In genomic region chr9:15304620-15305019, GRCh38 we compare ENCODE assay signal across 12 cellular contexts. TPM values are rescaled to one million over a fixed set of nuclear protein-coding genes. Genes with fewer than 3 reads are reported as not detected.
DNase-seq lines count a peak whose midpoint lies in the region; ATAC-seq and TF ChIP-seq lines count a peak whose summit lies in the region.
"Had no signal": no experiment of that assay in that cellular context is flagged by ENCODE, and none has a peak within 500 bp of the region (broad histone marks: within the 10 kb centered on the region; RNA-seq: fewer than 3 reads in every experiment).

No MANE protein-coding gene starts in this region.

- TF ChIP-seq CTCF in mammary epithelial cell (conservative IDR thresholded peaks at IDR 0.05 in 1 of 2, IDR thresholded peaks at IDR 0.05 in 1 of 2; ENCODE audit: extremely low read depth in 1 of 2, insufficient read depth in 1 of 2, low read depth in 1 of 2, low read length in 2 of 2): no peak

- peaks cover 38 to 61% (median 48%) of the 10 kb centered on the region in 4 donors for H3K4me1 Mint-ChIP-seq in CD4-positive, CD25-positive, alpha-beta regulatory T cell
- H3K4me1 Mint-ChIP-seq in effector memory CD8-positive, alpha-beta T cell (ENCODE audit: low read depth in 2 of 2): peaks cover 33 to 47% of the 10 kb centered on the region in 2 donors

- no peaks in the 10 kb centered on the region for H3K36me3 ChIP-seq in CD4-positive, CD25-positive, alpha-beta regulatory T cell (ENCODE audit: control insufficient read depth, insufficient read depth, low read length)
- H3K36me3 ChIP-seq in mammary epithelial cell (ENCODE audit: insufficient read depth, low read length) (no peaks in the 10 kb centered on the region), aorta (ENCODE audit: control insufficient read depth in 1 of 2, insufficient read depth in 2 of 2, low read length in 1 of 2) (peaks cover 0 to 3% of the 10 kb centered on the region in 2 donors)
- H3K36me3 ChIP-seq: uterus had no signal

- no peaks in the 10 kb centered on the region for H3K9me3 ChIP-seq in CD4-positive, CD25-positive, alpha-beta regulatory T cell (ENCODE audit: control insufficient read depth in 2 of 2, low read length in 2 of 2)
- H3K9me3 ChIP-seq in mammary epithelial cell (replicated peaks; ENCODE audit: insufficient read depth, low read length) (no peaks in the 10 kb centered on the region), aorta (ENCODE audit: control insufficient read depth, low read length) (no peaks in the 10 kb centered on the region)
- H3K9me3 ChIP-seq: uterus had no signal

- intact Hi-C loops in mammary epithelial cell (cut with micrococcal nuclease): loop anchor here (5.0 kb wide), 1 partner anchor 248 kb away; the partner anchor contains the start of gene CCDC171
- intact Hi-C loops in aorta (cut with DNase I): loop anchor here (2.0 to 10.0 kb wide), 6 partner anchors 42 to 150 kb away; partner anchors contain the start of gene SNAPC3 (in 1 of the 2)

- CTCF ChIA-PET in mammary epithelial cell (lab: Charles Lee; ENCODE audit: low non-redundant PET): no interaction called here

- ATAC-seq in CD4-positive, CD25-positive, alpha-beta regulatory T cell (ENCODE audit: low read depth in 2 of 2): no peak
- ATAC-seq in GM18520 (IDR thresholded peaks at IDR 0.05; ENCODE audit: unreplicated experiment) (peak; percentile 23), HG02981 (IDR thresholded peaks at IDR 0.05; ENCODE audit: unreplicated experiment) (peak; percentile 29), aorta (ENCODE audit: low FRiP score) (no peak)
- ATAC-seq in effector memory CD8-positive, alpha-beta T cell (replicated peaks): no peak

- H2AFZ ChIP-seq in mammary epithelial cell (ENCODE audit: low read depth, low read length): no peak overlapping the region

- H3K4me3 Mint-ChIP-seq in CD4-positive, CD25-positive, alpha-beta regulatory T cell: peak overlapping the region; percentile 94 to 99 (median 98)
- H3K4me3 Mint-ChIP-seq in effector memory CD8-positive, alpha-beta T cell: peak overlapping the region in 1 of 2 donors; percentile 98

- BruUV-seq in mammary epithelial cell (replicated peaks; lab: Mats Ljungman, UMichigan): no TSS peak

- H4K20me1 ChIP-seq in mammary epithelial cell (ENCODE audit: insufficient read depth, low read length): no peaks in the 10 kb centered on the region

- no peaks in the 10 kb centered on the region for H3K9me3 Mint-ChIP-seq in CD4-positive, CD25-positive, alpha-beta regulatory T cell
- no peaks in the 10 kb centered on the region for H3K9me3 Mint-ChIP-seq in effector memory CD8-positive, alpha-beta T cell

- no peak overlapping the region for H3K27ac ChIP-seq in CD4-positive, CD25-positive, alpha-beta regulatory T cell (ENCODE audit: insufficient read depth, low read length, poor library complexity, severe bottlenecking)
- H3K27ac ChIP-seq in mammary epithelial cell (ENCODE audit: insufficient read depth, low read depth, low read length) (no peak overlapping the region), aorta (ENCODE audit: low read depth in 1 of 2, low read length in 2 of 2) (no peak overlapping the region)

- no peak overlapping the region for H3K9ac ChIP-seq in mammary epithelial cell (ENCODE audit: insufficient read depth, low read length)

- no peaks in the 10 kb centered on the region for H3K27me3 Mint-ChIP-seq in CD4-positive, CD25-positive, alpha-beta regulatory T cell
- H3K27me3 Mint-ChIP-seq in effector memory CD8-positive, alpha-beta T cell: no peaks in the 10 kb centered on the region

- 100% methylated on average over 1 of the region's 1 CpG for WGBS in mammary epithelial cell (ENCODE audit: low coverage, missing lambda C conversion rate)
- 93 to 100% methylated on average over 1 of the region's 1 CpG for WGBS in aorta, 2 donors

- dilution Hi-C loops in mammary epithelial cell (cut with HindIII; ENCODE audit: low sequenced_read_pairs): loop anchor here (5.0 kb wide), 2 partner anchors 92 to 118 kb away; partner anchors contain the start of gene SNAPC3

- H3K4me1 ChIP-seq in CD4-positive, CD25-positive, alpha-beta regulatory T cell (ENCODE audit: control insufficient read depth, insufficient read depth, low read length, poor library complexity, severe bottlenecking): peaks cover 45% of the 10 kb centered on the region
- H3K4me1 ChIP-seq in mammary epithelial cell (ENCODE audit: insufficient read depth, low read length) (peaks cover 27% of the 10 kb centered on the region), aorta (ENCODE audit: control insufficient read depth in 1 of 2, insufficient read depth in 2 of 2, low read length in 2 of 2) (no peaks in the 10 kb centered on the region)
- H3K4me1 ChIP-seq: uterus had no signal

- DNase-seq in CD4-positive, CD25-positive, alpha-beta regulatory T cell: no peak
- no peak for DNase-seq in mammary epithelial cell
- no peak for DNase-seq in aorta
- DNase-seq in NCI-H1105 treated with DMSO at 0.1 percent for 48 hours (lab: John Stamatoyannopoulos, UW): no peak
- DNase-seq in effector memory CD8-positive, alpha-beta T cell: no peak
- no peak for DNase-seq in hepatic stellate cell (ENCODE audit: low spot score)
- DNase-seq: DND-41; effector CD4-positive, alpha-beta T cell; NCI-H226; uterus had no signal

- no peaks in the 10 kb centered on the region for H3K36me3 Mint-ChIP-seq in CD4-positive, CD25-positive, alpha-beta regulatory T cell
- peaks cover 3% of the 10 kb centered on the region for H3K36me3 Mint-ChIP-seq in effector memory CD8-positive, alpha-beta T cell (ENCODE audit: insufficient read depth)

- H3K79me2 ChIP-seq in mammary epithelial cell (ENCODE audit: insufficient read depth, low read length): peaks cover 31% of the 10 kb centered on the region

- peak overlapping the region; percentile 84 for H3K4me3 ChIP-seq in CD4-positive, CD25-positive, alpha-beta regulatory T cell (ENCODE audit: low read depth, low read length)
- H3K4me3 ChIP-seq in mammary epithelial cell (replicated peaks in 1 of 3; ENCODE audit: insufficient read depth in 1 of 3, low read depth in 2 of 3, low read length in 3 of 3): no peak overlapping the region
- H3K4me3 ChIP-seq in aorta (ENCODE audit: low read length in 2 of 2): no peak overlapping the region
- H3K4me3 ChIP-seq: uterus had no signal

- no peaks in the 10 kb centered on the region for H3K27me3 ChIP-seq in CD4-positive, CD25-positive, alpha-beta regulatory T cell (ENCODE audit: control insufficient read depth, insufficient read depth, low read length)
- H3K27me3 ChIP-seq in mammary epithelial cell (ENCODE audit: insufficient read depth, low read length) (no peaks in the 10 kb centered on the region), aorta (ENCODE audit: control insufficient read depth in 1 of 2, insufficient read depth in 2 of 2, low read length in 1 of 2) (no peaks in the 10 kb centered on the region)
- H3K27me3 ChIP-seq: uterus had no signal

- peak overlapping the region; percentile 83 for H3K4me2 ChIP-seq in mammary epithelial cell (ENCODE audit: insufficient read depth, low read depth, low read length)

- in situ Hi-C loops in mammary epithelial cell (cut with MboI; ENCODE audit: low sequenced_read_pairs in 2 of 2): no loop called here

- peak overlapping the region in 1 of 3 donors; percentile 26 for H3K27ac Mint-ChIP-seq in CD4-positive, CD25-positive, alpha-beta regulatory T cell
- peak overlapping the region in 1 of 2 donors; percentile 96 for H3K27ac Mint-ChIP-seq in effector memory CD8-positive, alpha-beta T cell

RNA-seq across cellular contexts. Expression of gene TTC39B, which starts 2.4 kb away (rescaled TPM):
- 42.7 TPM for total RNA-seq in CD4-positive, CD25-positive, alpha-beta regulatory T cell
- 10 to 100 TPM in 1 of 4 donors, 1 to 10 TPM in 3; 4.0 to 10.4 (median 8.6) TPM for polyA plus RNA-seq in CD4-positive, CD25-positive, alpha-beta regulatory T cell
- total RNA-seq in mammary epithelial cell (10 to 100 TPM; 25.5 to 26.0 TPM), aorta (10 to 100 TPM; 35.2 to 40.8 TPM)
- polyA plus RNA-seq in mammary epithelial cell (5.6 TPM), aorta (10 to 100 TPM in 1 of 2 donors, 1 to 10 TPM in 1; 6.1 to 18.3 TPM)
- polyA minus RNA-seq in mammary epithelial cell: 28.6 TPM

Comparison
In these comparisons a context has a peak if more than half of its experiments do, and no peak if none do; other contexts are left out.
1. ATAC-seq: peak in GM18520 (single experiment) and HG02981 (single experiment); none in CD4-positive, CD25-positive, alpha-beta regulatory T cell (0 of 2), aorta (single experiment) and effector memory CD8-positive, alpha-beta T cell (single experiment).